ENCODE assay signal across 21 cellular contexts in genomic region chr2:3778016-3778415, GRCh38.
"Had no signal": no experiment of that assay in that cellular context is flagged by ENCODE, and none has a peak within 500 bp of the region (broad histone marks: within the 10 kb centered on the region; RNA-seq: fewer than 3 reads in every experiment).

No MANE protein-coding gene starts in this region.

- H3K9me3 ChIP-seq: esophagus squamous epithelium, gastroesophageal sphincter, pancreas had no signal

- H3K4me1 ChIP-seq: gastroesophageal sphincter, neural progenitor cell, pancreas had no signal

- ATAC-seq: gastroesophageal sphincter; left colon; naive thymus-derived CD4-positive, alpha-beta T cell; pancreas; right cardiac atrium had no signal

- DNase-seq: cortex of kidney; dorsolateral prefrontal cortex; effector memory CD4-positive, alpha-beta T cell; esophagus squamous epithelium; foreskin fibroblast; glutamatergic neuron; immature natural killer cell; kidney; left colon; mammary epithelial cell; naive thymus-derived CD4-positive, alpha-beta T cell; occipital lobe; pancreas; right cardiac atrium; small intestine; stimulated activated CD4-positive, alpha-beta T cell treated with anti-CD3 and anti-CD28 coated beads, Interleukin-12 subunit alpha, Interleukin-12 subunit beta, amount 100 ng/mL, for 4 hours; stimulated activated naive CD4-positive, alpha-beta T cell treated with Interleukin-2 at 50 U/mL for 16 hours; trophoblast cell had no signal

- H3K36me3 ChIP-seq: esophagus squamous epithelium, gastroesophageal sphincter, neural progenitor cell, pancreas had no signal

- H3K27ac Mint-ChIP-seq: naive thymus-derived CD4-positive, alpha-beta T cell; neural progenitor cell; progenitor cell of endocrine pancreas had no signal

- H3K4me3 ChIP-seq: dorsolateral prefrontal cortex, esophagus squamous epithelium, gastroesophageal sphincter, neural progenitor cell, pancreas had no signal

- H3K27ac ChIP-seq: dorsolateral prefrontal cortex, esophagus squamous epithelium, gastroesophageal sphincter, neural progenitor cell, pancreas had no signal

- H3K36me3 Mint-ChIP-seq: immature natural killer cell, neural progenitor cell had no signal

- H3K27me3 ChIP-seq: neural progenitor cell had no signal

- H3K4me3 Mint-ChIP-seq: neural progenitor cell had no signal
